ENCODE assay signal across 23 cellular contexts in the genomic region with DNA sequence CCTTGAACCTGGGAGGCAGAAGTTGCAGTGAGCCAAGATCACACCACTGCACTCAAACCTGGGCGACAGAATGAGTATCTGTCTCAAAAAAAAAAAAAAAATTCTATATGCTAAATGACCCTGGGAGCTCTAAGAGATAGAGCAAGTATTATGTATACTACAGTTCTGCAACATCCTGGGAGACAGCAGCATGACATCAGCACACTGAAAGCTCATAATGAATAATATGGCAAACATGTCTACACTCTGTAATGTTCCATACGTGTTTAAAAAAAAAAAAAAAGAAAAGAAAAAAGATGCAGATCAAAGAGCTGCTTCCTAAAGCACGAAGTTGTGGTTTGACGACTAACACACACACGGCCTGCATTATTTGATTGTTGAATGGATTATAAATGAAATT.
DNase-seq lines count a peak whose midpoint lies in the region; ATAC-seq and TF ChIP-seq lines count a peak whose summit lies in the region.
"Had no signal": no experiment of that assay in that cellular context is flagged by ENCODE, and none has a peak within 500 bp of the region (broad histone marks: within the 10 kb centered on the region; RNA-seq: fewer than 3 reads in every experiment).

No MANE protein-coding gene starts in this region.

- POLR2A ChIA-PET in HEK293T (lab: Yijun Ruan, JAX) = no interaction called here

- DNase-seq in activated CD4-positive, CD25-positive, alpha-beta regulatory T cell (lab: John Stamatoyannopoulos, UW) = no peak
- DNase-seq in activated T-cell treated with anti-CD3 and anti-CD28 coated beads, Interleukin-2, amount 50 U/mL, for 4 hours = no peak
- no peak for DNase-seq in activated T-cell treated with anti-CD3 and anti-CD28 coated beads, Interleukin-2, amount 50 U/mL, for 48 hours
- DNase-seq in T-helper 17 cell (no peak), epithelial cell of prostate (ENCODE audit: low read depth, low spot score) (no peak), HEK293T (ENCODE audit: extremely low spot score) (no peak)
- DNase-seq: AML-193, COR-L47, DMS 273 treated with DMSO at 0.1 percent for 48 hours, DND-41, H7, KBM-7, NCI-H1105 treated with DMSO at 0.1 percent for 48 hours, NCI-H1694, NCI-H2081 treated with DMSO at 0.1 percent for 48 hours, NCI-H446 treated with DMSO at 0.1 percent for 48 hours, Peyer's patch had no signal

- H3K9me3 Mint-ChIP-seq in activated T-cell treated with anti-CD3 and anti-CD28 coated beads, Interleukin-2, amount 50 U/mL, for 4 hours = no peaks in the 10 kb centered on the region

- H3K27me3 Mint-ChIP-seq in activated T-cell treated with anti-CD3 and anti-CD28 coated beads, Interleukin-2, amount 50 U/mL, for 4 hours (ENCODE audit: low read depth) = no peaks in the 10 kb centered on the region
- H3K27me3 Mint-ChIP-seq in T-helper 17 cell = no peaks in the 10 kb centered on the region

- ATAC-seq in activated CD4-positive, CD25-positive, alpha-beta regulatory T cell treated with anti-CD3 and anti-CD28 coated beads, Interleukin-2, amount 50 U/mL, for 24 hours = peak; percentile 48 to 64
- peak; percentile 14 to 56 for ATAC-seq in activated T-cell treated with anti-CD3 and anti-CD28 coated beads, Interleukin-2, amount 50 U/mL, for 4 hours
- ATAC-seq in T-helper 17 cell (no peak), GM21447 (IDR thresholded peaks at IDR 0.05; ENCODE audit: unreplicated experiment) (no peak)
- ATAC-seq: HepG2, Right ventricle myocardium inferior had no signal

- H3K9me3 ChIP-seq in T-helper 17 cell (ENCODE audit: control insufficient read depth, low read length, poor library complexity, severe bottlenecking) = no peaks in the 10 kb centered on the region
- H3K9me3 ChIP-seq: Peyer's patch had no signal

- CTCF ChIA-PET in HEK293T (lab: Yijun Ruan, JAX) = interaction anchor here (0.6 to 0.9 kb wide), 2 partner anchors 24 to 352 kb away, joined by 3 to 4 read pairs; no protein-coding TSS in a partner anchor

- H3K36me3 Mint-ChIP-seq in activated T-cell treated with anti-CD3 and anti-CD28 coated beads, Interleukin-2, amount 50 U/mL, for 4 hours (ENCODE audit: insufficient read depth) = peaks cover 18% of the 10 kb centered on the region
- no peaks in the 10 kb centered on the region for H3K36me3 Mint-ChIP-seq in T-helper 17 cell (ENCODE audit: low read depth)

- no peak overlapping the region for H3K4me3 Mint-ChIP-seq in activated T-cell treated with anti-CD3 and anti-CD28 coated beads, Interleukin-2, amount 50 U/mL, for 4 hours
- no peak overlapping the region for H3K4me3 Mint-ChIP-seq in T-helper 17 cell

- H3K27ac Mint-ChIP-seq in T-helper 17 cell = peak overlapping the region; percentile 65

- peaks cover 10% of the 10 kb centered on the region for H3K4me1 Mint-ChIP-seq in activated T-cell treated with anti-CD3 and anti-CD28 coated beads, Interleukin-2, amount 50 U/mL, for 4 hours (ENCODE audit: low read depth)
- peaks cover 10% of the 10 kb centered on the region for H3K4me1 Mint-ChIP-seq in T-helper 17 cell

- peak overlapping the region; percentile 39 for H3K27ac ChIP-seq in epithelial cell of prostate
- H3K27ac ChIP-seq: 22Rv1, C4-2B, Peyer's patch had no signal

TF ChIP-seq in HEK293T, 16 proteins besides CTCF, POLR2A, EP300 and RAD21:
- TF ChIP-seq CTBP1 (IDR thresholded peaks at IDR 0.05; ENCODE audit: borderline replicate concordance) (no peak), NFRKB (IDR thresholded peaks at IDR 0.05) (no peak), FOXA1 (IDR thresholded peaks at IDR 0.05) (no peak), SUZ12 (IDR thresholded peaks at IDR 0.05) (no peak), FOXK2 (IDR thresholded peaks at IDR 0.05) (no peak), BHLHE40 (IDR thresholded peaks at IDR 0.05; ENCODE audit: borderline replicate concordance) (no peak), SP1 (IDR thresholded peaks at IDR 0.05) (no peak), HDGF (IDR thresholded peaks at IDR 0.05; ENCODE audit: borderline replicate concordance) (no peak), FOXM1 (IDR thresholded peaks at IDR 0.05; ENCODE audit: borderline replicate concordance) (no peak), PKNOX1 (IDR thresholded peaks at IDR 0.05) (no peak), ZNF384 (IDR thresholded peaks at IDR 0.05) (no peak), L3MBTL2 (conservative IDR thresholded peaks at IDR 0.05) (no peak)
TF ChIP-seq in HEK293T: peak in this region for 0.

Comparison
In these comparisons a context has a peak if more than half of its experiments do, and no peak if none do; other contexts are left out.
1. ATAC-seq: peak in activated CD4-positive, CD25-positive, alpha-beta regulatory T cell treated with anti-CD3 and anti-CD28 coated beads, Interleukin-2, amount 50 U/mL, for 24 hours (2 of 2) and activated T-cell treated with anti-CD3 and anti-CD28 coated beads, Interleukin-2, amount 50 U/mL, for 4 hours (2 of 2); none in T-helper 17 cell (single experiment) and GM21447 (single experiment).